15 cellular contexts compared by ENCODE assay signal in the genomic region with DNA sequence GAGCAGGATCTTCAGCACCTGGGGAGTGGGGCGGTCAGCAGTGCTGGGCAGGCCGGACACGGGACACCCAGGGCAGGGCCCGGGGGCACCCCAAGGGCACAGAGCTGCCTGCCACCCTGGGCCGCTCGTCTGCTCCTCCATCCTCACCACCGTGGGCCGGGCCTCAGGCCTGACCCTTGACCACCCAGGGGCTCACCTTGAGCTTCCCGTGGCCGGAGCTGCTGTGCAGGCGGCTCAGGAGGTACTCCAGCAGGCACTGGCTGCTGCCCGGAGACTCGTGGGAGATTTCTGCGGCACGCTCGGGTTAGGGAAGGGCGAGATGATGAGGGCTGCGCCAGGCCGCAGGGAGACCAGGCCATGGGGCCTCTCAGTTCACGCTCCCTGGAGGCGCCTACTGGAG.
"Had no signal": no experiment of that assay in that cellular context is flagged by ENCODE, and none has a peak within 500 bp of the region (broad histone marks: within the 10 kb centered on the region; RNA-seq: fewer than 3 reads in every experiment).

No MANE protein-coding gene starts in this region.

- H3K9me3 Mint-ChIP-seq: activated CD4-positive, alpha-beta T cell treated with anti-CD3 and anti-CD28 coated beads, Interleukin-2, amount 10 ng/mL, durations not matched to agents 7 days and 5 days; activated naive CD8-positive, alpha-beta T cell treated with anti-CD3 and anti-CD28 coated beads, Interleukin-2, amount 10 ng/mL, durations not matched to agents 7 days and 5 days; memory B cell; T-helper 1 cell treated with Interleukin-12 subunit alpha and Interleukin-12 subunit beta and Interleukin-4 antibody, amounts not matched to agents 30 μg/mL and 1 μg/mL, for 36 hours had no signal

- H3K27ac ChIP-seq: foreskin keratinocyte, heart left ventricle, left lung, parathyroid adenoma, skin epidermis had no signal

- H3K4me1 ChIP-seq: foreskin keratinocyte had no signal

- H3K4me3 ChIP-seq: skin epidermis had no signal

- DNase-seq: activated CD4-positive, alpha-beta T cell treated with anti-CD3 and anti-CD28 coated beads, Interleukin-2, amount 10 ng/mL, durations not matched to agents 7 days and 5 days; activated CD4-positive, CD25-positive, alpha-beta regulatory T cell; activated naive CD8-positive, alpha-beta T cell treated with anti-CD3 and anti-CD28 coated beads, Interleukin-2, amount 10 ng/mL, durations not matched to agents 7 days and 5 days; aorta; foreskin keratinocyte; heart left ventricle; retina; stimulated activated CD4-positive, alpha-beta T cell treated with anti-CD3 and anti-CD28 coated beads, Interleukin-4, amount 100 ng/mL, for 4 hours had no signal

- H3K27me3 Mint-ChIP-seq: activated CD4-positive, alpha-beta T cell treated with anti-CD3 and anti-CD28 coated beads, Interleukin-2, amount 10 ng/mL, durations not matched to agents 7 days and 5 days; activated naive CD8-positive, alpha-beta T cell treated with anti-CD3 and anti-CD28 coated beads, Interleukin-2, amount 10 ng/mL, durations not matched to agents 7 days and 5 days; memory B cell had no signal

- H3K9ac ChIP-seq: parathyroid adenoma had no signal

- H3K27ac Mint-ChIP-seq: activated naive CD8-positive, alpha-beta T cell treated with anti-CD3 and anti-CD28 coated beads, Interleukin-2, amount 10 ng/mL, durations not matched to agents 7 days and 5 days; memory B cell; T-helper 1 cell treated with Interleukin-12 subunit alpha and Interleukin-12 subunit beta and Interleukin-4 antibody, amounts not matched to agents 30 μg/mL and 1 μg/mL, for 36 hours had no signal

- ATAC-seq: foreskin keratinocyte, heart left ventricle, left lung had no signal

- FAIRE-seq: bronchial epithelial cell, TTC549 had no signal

- H3K9me3 ChIP-seq: heart left ventricle, left lung had no signal
